ENCODE assay signal across 8 cellular contexts in genomic region chr5:181221792-181222629, GRCh38. TPM values are rescaled to one million over a fixed set of nuclear protein-coding genes. Genes with fewer than 3 reads are reported as not detected.
DNase-seq lines count a peak whose midpoint lies in the region; ATAC-seq and TF ChIP-seq lines count a peak whose summit lies in the region.

No MANE protein-coding gene starts in this region.

- no peaks in the 10 kb centered on the region for H3K9me3 ChIP-seq in lower lobe of right lung

- H3K4me1 Mint-ChIP-seq in WTC11 = peaks cover 23% of the 10 kb centered on the region

- ATAC-seq in GM18907 (IDR thresholded peaks at IDR 0.05; ENCODE audit: unreplicated experiment) (peak; percentile 37), HG03280 (IDR thresholded peaks at IDR 0.05; ENCODE audit: unreplicated experiment) (peak; percentile 25), WTC11 (peak; percentile 58), lower lobe of right lung (peak; percentile 78 to 80)

- peak overlapping the region; percentile 99 for H3K4me3 Mint-ChIP-seq in WTC11

- H3K4me1 ChIP-seq in lower lobe of right lung = peaks cover 52% of the 10 kb centered on the region

- H3K27ac Mint-ChIP-seq in WTC11 = peak overlapping the region; percentile 92

- peaks cover 2% of the 10 kb centered on the region; the same call in 1 of the 2 replicates for H3K36me3 Mint-ChIP-seq in WTC11

- DNase-seq in WTC11 (ENCODE audit: low spot score) (peak; percentile 99), coronary artery (ENCODE audit: low spot score) (peak; percentile 96), lower lobe of right lung (peak; percentile 91), cortex of kidney (lab: John Stamatoyannopoulos, UW) (no peak), NCI-H2107 (lab: John Stamatoyannopoulos, UW) (no peak)
- peak; percentile 96 to 99 (median 96) for DNase-seq in stimulated activated CD4-positive, alpha-beta T cell treated with anti-CD3 and anti-CD28 coated beads, TNF-alpha, amount 100 ng/mL, for 4 hours (ENCODE audit: low read depth in 3 of 3)

- peaks cover 6% of the 10 kb centered on the region for H3K36me3 ChIP-seq in lower lobe of right lung

- H3K9me3 Mint-ChIP-seq in WTC11 = no peaks in the 10 kb centered on the region

- peaks cover 20% of the 10 kb centered on the region for H3K27me3 Mint-ChIP-seq in WTC11 (ENCODE audit: low read depth)

- POLR2A ChIA-PET in WTC11 (lab: Charles Lee) = interaction anchor here (1.0 to 2.1 kb wide), 3 partner anchors 15 to 30 kb away, joined by 3 to 6 read pairs (median 3); partner anchors contain the start of gene RACK1

- no peaks in the 10 kb centered on the region for H3K27me3 ChIP-seq in lower lobe of right lung (ENCODE audit: low read depth)

- CTCF ChIA-PET in WTC11 (lab: Charles Lee) = interaction anchor here (1.0 to 2.6 kb wide), 3 partner anchors 15 to 38 kb away, joined by 5 to 16 read pairs (median 6); partner anchors contain the start of gene TRIM7

- H3K27ac ChIP-seq in coronary artery = peak overlapping the region; percentile 93 to 96
- peak overlapping the region; percentile 97 for H3K27ac ChIP-seq in lower lobe of right lung

- intact Hi-C loops in lower lobe of right lung (cut with DNase I) = no loop called here

- TF ChIP-seq CTCF in WTC11 (IDR thresholded peaks at IDR 0.05) (no peak), coronary artery (IDR thresholded peaks at IDR 0.05) (no peak), lower lobe of right lung (IDR thresholded peaks at IDR 0.05) (no peak)

- H3K4me3 ChIP-seq in coronary artery = peak overlapping the region; percentile 99
- peak overlapping the region; percentile 84 for H3K4me3 ChIP-seq in lower lobe of right lung

TF ChIP-seq in WTC11, 78 proteins besides CTCF, POLR2A, EP300 and RAD21 (continues in another document):
- no peak for TF ChIP-seq ZNF423 (CRISPR knock-in tag; IDR thresholded peaks at IDR 0.05)
- 0 out of 2 replicates have a peak, but pooled peaks have one; percentile 36 for TF ChIP-seq ZNF232 (CRISPR knock-in tag; IDR thresholded peaks at IDR 0.05)
- peak; percentile 77; the same call in 1 of the 2 replicates for TF ChIP-seq ZNF532 (CRISPR knock-in tag; IDR thresholded peaks at IDR 0.05; ENCODE audit: borderline replicate concordance)
- peak; percentile 11; the same call in 1 of the 2 replicates for TF ChIP-seq MYBL2 (CRISPR knock-in tag; IDR thresholded peaks at IDR 0.05)
- TF ChIP-seq ESRRA (CRISPR knock-in tag; IDR thresholded peaks at IDR 0.05; ENCODE audit: borderline replicate concordance) = no peak
- TF ChIP-seq JUN (CRISPR knock-in tag; IDR thresholded peaks at IDR 0.05) = no peak
- TF ChIP-seq NFE2L1 (CRISPR knock-in tag; IDR thresholded peaks at IDR 0.05) = peak; percentile 47; the same call in 1 of the 2 replicates
- TF ChIP-seq ZBTB43 (CRISPR knock-in tag; IDR thresholded peaks at IDR 0.05) = peak; percentile 4
- TF ChIP-seq EMX1 (CRISPR knock-in tag; IDR thresholded peaks at IDR 0.05) = 0 out of 2 replicates have a peak, but pooled peaks have one; percentile 84
- no peak; the same call in 1 of the 2 replicates for TF ChIP-seq USF1 (CRISPR knock-in tag; IDR thresholded peaks at IDR 0.05)
- peak; percentile 78; the same call in 1 of the 2 replicates for TF ChIP-seq ZNF671 (CRISPR knock-in tag; IDR thresholded peaks at IDR 0.05)
- TF ChIP-seq GRHL2 (CRISPR knock-in tag; IDR thresholded peaks at IDR 0.05; ENCODE audit: insufficient replicate concordance, severe bottlenecking) = no peak
- no peak for TF ChIP-seq ELF4 (CRISPR knock-in tag; IDR thresholded peaks at IDR 0.05; ENCODE audit: low read depth)
- TF ChIP-seq RELA (CRISPR knock-in tag; IDR thresholded peaks at IDR 0.05; ENCODE audit: borderline replicate concordance) = no peak; the same call in 1 of the 2 replicates
- peak; percentile 70 for TF ChIP-seq SP1 (CRISPR knock-in tag; conservative IDR thresholded peaks at IDR 0.05)
- TF ChIP-seq NFATC4 (CRISPR knock-in tag; IDR thresholded peaks at IDR 0.05) = peak; percentile 89
- TF ChIP-seq FOXP1 (CRISPR knock-in tag; IDR thresholded peaks at IDR 0.05; ENCODE audit: borderline replicate concordance) = no peak
- TF ChIP-seq SMAD3 (CRISPR knock-in tag; IDR thresholded peaks at IDR 0.05; ENCODE audit: borderline replicate concordance) = no peak
- peak; percentile 89 for TF ChIP-seq AR (CRISPR knock-in tag; IDR thresholded peaks at IDR 0.05)
- no peak for TF ChIP-seq ZNF219 (CRISPR knock-in tag; IDR thresholded peaks at IDR 0.05; ENCODE audit: borderline replicate concordance)
- TF ChIP-seq PRRX2 (CRISPR knock-in tag; IDR thresholded peaks at IDR 0.05) = peak; percentile 91
- TF ChIP-seq CREM (CRISPR knock-in tag; IDR thresholded peaks at IDR 0.05) = peak; percentile 59
- TF ChIP-seq OVOL2 (CRISPR knock-in tag; IDR thresholded peaks at IDR 0.05; ENCODE audit: borderline replicate concordance) = peak; percentile 88
- TF ChIP-seq ZNF263 (CRISPR knock-in tag; IDR thresholded peaks at IDR 0.05; ENCODE audit: low read depth) = no peak; the same call in 1 of the 2 replicates
- TF ChIP-seq TEAD1 (CRISPR knock-in tag; IDR thresholded peaks at IDR 0.05) = peak; percentile 94

RNA-seq across cellular contexts. Expression of gene TRIM41, which starts 1.1 kb away (rescaled TPM):
- total RNA-seq in WTC11 (2021) (31.9 to 33.5 TPM (median 32.2 TPM) in 3 replicates), lower lobe of right lung (29.1 TPM)

RNA-seq across cellular contexts. Expression of gene TRIM7, which starts 17.0 kb away (rescaled TPM):
- total RNA-seq in WTC11 (2021) (0.64 to 1.4 TPM (median 0.98 TPM) in 3 replicates), lower lobe of right lung (4.3 TPM)

RNA-seq across cellular contexts. Expression of gene RACK1, which starts 21.7 kb away (rescaled TPM):
- total RNA-seq in WTC11 (2021) = 2,360 to 2,535 TPM (median 2,479 TPM) in 3 replicates
- 1,202 TPM for total RNA-seq in lower lobe of right lung

RNA-seq across cellular contexts. Expression of gene TRIM52, which starts 38.9 kb away (rescaled TPM):
- total RNA-seq in WTC11 (2021) (7.8 to 10.1 TPM (median 8.7 TPM) in 3 replicates), lower lobe of right lung (20.8 TPM)

Comparison
In these comparisons a context has a peak if more than half of its experiments do, and no peak if none do; other contexts are left out.
1. ATAC-seq: peak in every context shown above with its lines; median percentile 79 in lower lobe of right lung; 58 in WTC11; 37 in GM18907; 25 in HG03280.
2. DNase-seq: peak in WTC11 (single experiment), coronary artery (single experiment), lower lobe of right lung (single experiment) and stimulated activated CD4-positive, alpha-beta T cell treated with anti-CD3 and anti-CD28 coated beads, TNF-alpha, amount 100 ng/mL, for 4 hours (3 of 3); none in cortex of kidney (single experiment) and NCI-H2107 (single experiment).